ENCODE assay signal across 28 cellular contexts in the genomic region with DNA sequence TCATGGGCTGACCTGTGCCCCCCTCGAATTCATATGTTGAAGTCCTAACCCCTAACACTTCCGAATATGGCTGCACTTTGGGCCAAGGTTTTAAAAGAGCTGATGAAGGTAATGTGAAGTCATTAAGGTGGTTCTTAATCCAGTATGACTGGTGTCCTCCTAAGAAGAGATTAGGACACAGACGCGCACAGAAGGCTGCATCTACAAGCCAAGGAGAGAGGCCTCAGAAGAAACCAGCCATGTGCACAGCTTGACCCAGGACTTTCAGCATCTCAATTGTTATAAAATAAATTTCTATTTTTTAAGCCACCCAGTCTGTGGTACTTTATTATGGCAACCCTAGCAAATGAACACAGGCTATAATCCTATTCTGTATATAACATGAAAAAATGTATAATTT.
"Had no signal": no experiment of that assay in that cellular context is flagged by ENCODE, and none has a peak within 500 bp of the region (broad histone marks: within the 10 kb centered on the region; RNA-seq: fewer than 3 reads in every experiment).

No MANE protein-coding gene starts in this region.

- DNase-seq: effector CD8-positive, alpha-beta T cell; endodermal cell; foreskin keratinocyte; heart left ventricle; kidney; mucosa of descending colon; naive B cell; pancreas; stimulated activated CD4-positive, alpha-beta T cell treated with anti-CD3 and anti-CD28 coated beads, Interleukin-12 subunit alpha, Interleukin-12 subunit beta, amount 100 ng/mL, for 4 hours; stimulated activated CD4-positive, alpha-beta T cell treated with anti-CD3 and anti-CD28 coated beads, Interleukin-1b, Interleukin-23, amount 100 ng/mL, for 48 hours; stimulated activated CD4-positive, alpha-beta T cell treated with anti-CD3 and anti-CD28 coated beads, Interleukin-4, amount 100 ng/mL, for 1 hour; stimulated activated CD8-positive, alpha-beta memory T cell treated with anti-CD3 and anti-CD28 coated beads, Interleukin-4, amount 100 ng/mL, for 48 hours; stimulated activated naive CD4-positive, alpha-beta T cell; stimulated activated naive CD8-positive, alpha-beta T cell treated with anti-CD3 and anti-CD28 coated beads, Interleukin-15, amount 100 ng/mL, for 72 hours; thyroid gland; trophoblast cell had no signal

- H3K9me3 ChIP-seq: neutrophil, pancreas, thyroid gland, vagina had no signal

- H3K36me3 ChIP-seq: neutrophil had no signal

- H3K27ac ChIP-seq: epithelial cell of prostate, foreskin keratinocyte, heart left ventricle, hepatocyte, neutrophil, pancreas, right atrium auricular region, suprapubic skin, thyroid gland, vagina had no signal

- H3K4me3 ChIP-seq: gastroesophageal sphincter, heart left ventricle, hepatocyte, lung, mucosa of descending colon, pancreas, right atrium auricular region, smooth muscle cell, suprapubic skin, thyroid gland, vagina had no signal

- H3K27me3 ChIP-seq: foreskin keratinocyte, gastroesophageal sphincter, heart left ventricle, hepatocyte, neutrophil, pancreas, right atrium auricular region, suprapubic skin, thyroid gland, vagina had no signal

- H3K79me2 ChIP-seq: hepatocyte had no signal

- ATAC-seq: esophagus mucosa; foreskin keratinocyte; gastroesophageal sphincter; left lobe of liver; mucosa of descending colon; natural killer cell treated with Interleukin-12 subunit alpha and Interleukin-12 subunit beta and Interleukin-15 and Interleukin-18, amount 100 ng/mL, for 72 hours; pancreas; stimulated activated naive CD8-positive, alpha-beta T cell treated with anti-CD3 and anti-CD28 coated beads, Interleukin-15, amount 100 ng/mL, for 72 hours had no signal

- H3K4me1 ChIP-seq: foreskin keratinocyte, pancreas, thyroid gland, vagina had no signal

- H3K4me2 ChIP-seq: hepatocyte, smooth muscle cell had no signal
